10 cellular contexts compared by ENCODE assay signal in the genomic region with DNA sequence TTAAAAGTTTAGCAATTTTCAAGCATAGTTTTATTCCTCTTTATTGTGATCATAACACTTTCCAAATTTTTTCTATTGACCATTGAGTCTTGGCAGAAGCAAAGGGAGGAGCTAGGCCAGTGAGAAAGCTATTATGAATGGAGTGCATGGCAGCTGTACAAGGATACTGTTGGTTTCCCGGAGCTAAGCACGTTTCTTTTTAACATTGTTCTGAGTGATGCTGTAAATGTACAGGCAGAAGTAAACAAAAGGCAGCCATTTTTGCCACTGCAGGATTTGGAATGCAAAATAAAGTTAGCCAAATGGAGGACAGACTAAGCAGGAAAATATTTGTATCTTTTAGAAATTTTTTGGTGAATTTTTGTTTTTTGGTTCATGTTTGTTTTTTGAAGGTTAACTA. TPM values are rescaled to one million over a fixed set of nuclear protein-coding genes. Genes with fewer than 3 reads are reported as not detected.
DNase-seq lines count a peak whose midpoint lies in the region; ATAC-seq and TF ChIP-seq lines count a peak whose summit lies in the region.
"Had no signal": no experiment of that assay in that cellular context is flagged by ENCODE, and none has a peak within 500 bp of the region (broad histone marks: within the 10 kb centered on the region; RNA-seq: fewer than 3 reads in every experiment).

No MANE protein-coding gene starts in this region.

- H3K36me3 ChIP-seq in SK-N-MC (ENCODE audit: insufficient read depth, low read length) (no peaks in the 10 kb centered on the region), left ventricle myocardium inferior (no peaks in the 10 kb centered on the region)
- H3K36me3 ChIP-seq: adrenal gland had no signal

- no peak for DNase-seq in Right ventricle myocardium superior
- no peak for DNase-seq in cardiac septum (ENCODE audit: low spot score)
- no peak for DNase-seq in SK-N-MC (ENCODE audit: low read depth, low spot score)
- no peak for DNase-seq in left ventricle myocardium inferior
- DNase-seq in superior temporal gyrus (ENCODE audit: extremely low spot score): peak; percentile 71
- DNase-seq in LoVo (ENCODE audit: low spot score): no peak
- no peak for DNase-seq in GM10248 (ENCODE audit: extremely low spot score)

- H3K27me3 ChIP-seq in left ventricle myocardium inferior (ENCODE audit: low read depth): no peaks in the 10 kb centered on the region
- H3K27me3 ChIP-seq: adrenal gland had no signal

- H3K27ac ChIP-seq in SK-N-MC (peak overlapping the region; percentile 50), left ventricle myocardium inferior (replicated peaks) (peak overlapping the region; percentile 30)

- peaks cover 15% of the 10 kb centered on the region for H3K4me1 ChIP-seq in left ventricle myocardium inferior

- ATAC-seq in Right ventricle myocardium superior (ENCODE audit: poor library complexity) (peak; percentile 58), HG02678 (IDR thresholded peaks at IDR 0.05; ENCODE audit: unreplicated experiment) (no peak)

- H3K9me3 ChIP-seq in SK-N-MC (ENCODE audit: low read depth, low read length) (no peaks in the 10 kb centered on the region), left ventricle myocardium inferior (replicated peaks) (no peaks in the 10 kb centered on the region)
- H3K9me3 ChIP-seq: adrenal gland had no signal

- intact Hi-C loops in Right ventricle myocardium superior (cut with DNase I) (no loop called here), cardiac septum (cut with DNase I) (no loop called here), left ventricle myocardium inferior (cut with micrococcal nuclease) (no loop called here)

- CTCF ChIA-PET in GM10248 (lab: Yijun Ruan, JAX): interaction anchor here (1.2 to 1.4 kb wide), 3 partner anchors 9 to 25 kb away, joined by 3 to 5 read pairs (median 3); partner anchors contain the start of gene CBL

- H3K4me3 ChIP-seq in SK-N-MC (no peak overlapping the region), left ventricle myocardium inferior (no peak overlapping the region)
- H3K4me3 ChIP-seq: adrenal gland had no signal

- POLR2A ChIA-PET in GM10248 (lab: Yijun Ruan, JAX): no interaction called here

- TF ChIP-seq CTCF in left ventricle myocardium inferior (IDR thresholded peaks at IDR 0.05; ENCODE audit: borderline replicate concordance) (no peak), GM10248 (IDR thresholded peaks at IDR 0.05; ENCODE audit: control extremely low read depth, extremely low read depth, low read depth, missing control alignments) (no peak)

- no peak overlapping the region for H3K9ac ChIP-seq in SK-N-MC (ENCODE audit: insufficient read length)

RNA-seq across cellular contexts. Expression of gene CBL, which starts 16.2 kb away (rescaled TPM):
- total RNA-seq in Right ventricle myocardium superior (6.5 TPM), cardiac septum (13.4 TPM), left ventricle myocardium inferior (7.0 TPM)

RNA-seq across cellular contexts. Expression of gene NHERF4, which starts 37.0 kb away (rescaled TPM):
- not detected for total RNA-seq in Right ventricle myocardium superior
- total RNA-seq in cardiac septum: not detected
- not detected for total RNA-seq in left ventricle myocardium inferior
- total RNA-seq: temporal lobe had no signal

RNA-seq across cellular contexts. Expression of gene NLRX1, which starts 53.8 kb away (rescaled TPM):
- total RNA-seq in Right ventricle myocardium superior (34.0 TPM), cardiac septum (25.4 TPM), left ventricle myocardium inferior (32.2 TPM)
